In genomic region chr2:148643998-148644884, GRCh38 we compare ENCODE assay signal across 8 cellular contexts. TPM values are rescaled to one million over a fixed set of nuclear protein-coding genes. Genes with fewer than 3 reads are reported as not detected.
A peak's percentile ranks its signal among the peaks of the same experiment; 100 is the strongest.
DNase-seq lines count a peak whose midpoint lies in the region; ATAC-seq and TF ChIP-seq lines count a peak whose summit lies in the region.

A gene with protein sequence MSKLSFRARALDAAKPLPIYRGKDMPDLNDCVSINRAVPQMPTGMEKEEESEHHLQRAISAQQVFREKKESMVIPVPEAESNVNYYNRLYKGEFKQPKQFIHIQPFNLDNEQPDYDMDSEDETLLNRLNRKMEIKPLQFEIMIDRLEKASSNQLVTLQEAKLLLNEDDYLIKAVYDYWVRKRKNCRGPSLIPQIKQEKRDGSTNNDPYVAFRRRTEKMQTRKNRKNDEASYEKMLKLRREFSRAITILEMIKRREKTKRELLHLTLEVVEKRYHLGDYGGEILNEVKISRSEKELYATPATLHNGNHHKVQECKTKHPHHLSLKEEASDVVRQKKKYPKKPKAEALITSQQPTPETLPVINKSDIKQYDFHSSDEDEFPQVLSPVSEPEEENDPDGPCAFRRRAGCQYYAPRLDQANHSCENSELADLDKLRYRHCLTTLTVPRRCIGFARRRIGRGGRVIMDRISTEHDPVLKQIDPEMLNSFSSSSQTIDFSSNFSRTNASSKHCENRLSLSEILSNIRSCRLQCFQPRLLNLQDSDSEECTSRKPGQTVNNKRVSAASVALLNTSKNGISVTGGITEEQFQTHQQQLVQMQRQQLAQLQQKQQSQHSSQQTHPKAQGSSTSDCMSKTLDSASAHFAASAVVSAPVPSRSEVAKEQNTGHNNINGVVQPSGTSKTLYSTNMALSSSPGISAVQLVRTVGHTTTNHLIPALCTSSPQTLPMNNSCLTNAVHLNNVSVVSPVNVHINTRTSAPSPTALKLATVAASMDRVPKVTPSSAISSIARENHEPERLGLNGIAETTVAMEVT (plus strand): TSS chr2:148644751. CDS start chr2:148645018, 267 bp downstream.

- peak within 1 kb of the TSS; percentile 90 for H3K4me3 ChIP-seq in OCI-LY7 (ENCODE audit: low read depth, low read length, poor library complexity, severe bottlenecking)
- H3K4me3 ChIP-seq in mucosa of descending colon, result peak within 1 kb of the TSS; percentile 75

- ATAC-seq in GM21367 (IDR thresholded peaks at IDR 0.05; ENCODE audit: unreplicated experiment), result peak; percentile 52
- peak; percentile 89 for ATAC-seq in mucosa of descending colon

- CTCF ChIA-PET in OCI-LY7 (lab: Charles Lee; ENCODE audit: unreplicated experiment), result interaction anchor here (0.7 kb wide), 1 partner anchor 135 kb away, joined by 3 read pairs; no protein-coding TSS in a partner anchor

- H3K9me3 ChIP-seq in OCI-LY7 (ENCODE audit: low read length) (no peaks in the 10 kb centered on the region), mucosa of descending colon (no peaks in the 10 kb centered on the region)

- peak within 1 kb of the TSS; percentile 96 for H3K4me2 ChIP-seq in OCI-LY7 (ENCODE audit: low read length)

- no peaks in the 10 kb centered on the region for H3K9me2 ChIP-seq in OCI-LY7 (ENCODE audit: insufficient read depth, low read length)

- peak within 1 kb of the TSS; percentile 72 for H2AFZ ChIP-seq in OCI-LY7 (ENCODE audit: low read length)

- peak; percentile 72 for DNase-seq in COR-L47 (lab: John Stamatoyannopoulos, UW)
- DNase-seq in HUDEP-2 (lab: John Stamatoyannopoulos, UW; ENCODE audit: unreplicated experiment in 76 of 76), result peak in 74 of 76 experiments; percentile 4 to 84 (median 62)
- DNase-seq in OCI-LY7 (ENCODE audit: low spot score), result peak; percentile 87
- DNase-seq in activated T-cell treated with anti-CD3 and anti-CD28 coated beads for 4 hours, result peak; percentile 83
- no peak for DNase-seq in epithelial cell of prostate (ENCODE audit: low read depth, low spot score)
- DNase-seq in mucosa of descending colon, result peak; percentile 90 to 94 (median 94)
- DNase-seq in stimulated activated CD8-positive, alpha-beta memory T cell treated with anti-CD3 and anti-CD28 coated beads, Interleukin-4, amount 100 ng/mL, for 24 hours (ENCODE audit: low read depth), result peak; percentile 81

- intact Hi-C loops in OCI-LY7 (cut with micrococcal nuclease; ENCODE audit: unreplicated experiment), result loop anchor here (1.0 to 10.0 kb wide), 3 partner anchors 341 to 941 kb away; partner anchors contain the start of genes MMADHC and ORC4
- intact Hi-C loops in mucosa of descending colon (cut with DNase I, micrococcal nuclease), result no loop called here

- H3K36me3 ChIP-seq in OCI-LY7 (ENCODE audit: insufficient read depth, low read length) (no peaks in the 10 kb centered on the region), mucosa of descending colon (ENCODE audit: low read depth) (no peaks in the 10 kb centered on the region)

- POLR2A ChIA-PET in OCI-LY7 (lab: Charles Lee), result interaction anchor here (0.7 to 0.9 kb wide), 4 partner anchors 13 to 622 kb away, joined by 3 read pairs; no protein-coding TSS in a partner anchor

- H3K79me2 ChIP-seq in OCI-LY7 (ENCODE audit: insufficient read depth, low read depth, low read length), result peaks cover 39% of the 10 kb centered on the region

- H3K27ac ChIP-seq in OCI-LY7 (ENCODE audit: low read depth, low read length, poor library complexity, severe bottlenecking) (peak within 1 kb of the TSS; percentile 66), epithelial cell of prostate (peak within 1 kb of the TSS; percentile 92)

- BruUV-seq in OCI-LY7 (replicated peaks; lab: Mats Ljungman, UMichigan), result no TSS peak

- H4K20me1 ChIP-seq in OCI-LY7 (ENCODE audit: insufficient read depth, low read length), result peaks cover 6% of the 10 kb centered on the region

- H3K4me1 ChIP-seq in OCI-LY7 (ENCODE audit: insufficient read depth, low read length, poor library complexity, severe bottlenecking) (peaks cover 13% of the 10 kb centered on the region), mucosa of descending colon (ENCODE audit: low read depth) (peaks cover 15% of the 10 kb centered on the region)

- TF ChIP-seq CTCF in OCI-LY7 (conservative IDR thresholded peaks at IDR 0.05; ENCODE audit: low read length) (no peak), mucosa of descending colon (IDR thresholded peaks at IDR 0.05) (no peak)

RNA-seq across cellular contexts. Expression of the gene that starts here (rescaled TPM):
- total RNA-seq in OCI-LY7 (2014; rRNA removed; shearing (Covaris generic)), result 12.8 and 14.9 TPM in 2 replicates
- total RNA-seq in OCI-LY7 (2022) (26.3 and 30.8 TPM in 2 replicates), mucosa of descending colon (10 to 100 TPM; 23.4 to 36.3 (median 29.2) TPM)
